1 cellular context compared by ENCODE assay signal in genomic region chrX:69504626-69505612, GRCh38.
A peak's percentile ranks its signal among the peaks of the same experiment; 100 is the strongest.
TF ChIP-seq lines count a peak whose summit lies in the region.

No MANE protein-coding gene starts in this region.

TF ChIP-seq in H1, 55 proteins besides CTCF, POLR2A, EP300 and RAD21:
- TF ChIP-seq CBX8 (IDR thresholded peaks at IDR 0.05; ENCODE audit: borderline replicate concordance, low read depth, low read length) (no peak), KDM4A (IDR thresholded peaks at IDR 0.05; ENCODE audit: low read depth, low read length, severe bottlenecking) (peak; percentile 24)
